In genomic region chr2:18993756-18994155, GRCh38 we compare ENCODE assay signal across 19 cellular contexts.
"Had no signal": no experiment of that assay in that cellular context is flagged by ENCODE, and none has a peak within 500 bp of the region (broad histone marks: within the 10 kb centered on the region; RNA-seq: fewer than 3 reads in every experiment).

No MANE protein-coding gene starts in this region.

- H3K36me3 ChIP-seq: brain microvascular endothelial cell, heart left ventricle, prostate gland, right lobe of liver, tibial artery, uterus had no signal

- H3K9me3 ChIP-seq: heart left ventricle, prostate gland, right lobe of liver, tibial artery, uterus had no signal

- H3K27me3 ChIP-seq: brain microvascular endothelial cell, heart left ventricle, right lobe of liver, tibial artery, uterus had no signal

- DNase-seq: activated CD4-positive, CD25-positive, alpha-beta regulatory T cell treated with anti-CD3 and anti-CD28 coated beads, Interleukin-2, amount 50 U/mL, for 72 hours; activated naive CD4-positive, alpha-beta T cell; activated naive CD8-positive, alpha-beta T cell treated with anti-CD3 and anti-CD28 coated beads, Interleukin-2, amount 10 ng/mL, durations not matched to agents 7 days and 5 days; activated T-cell treated with anti-CD3 and anti-CD28 coated beads for 4 hours; anterior cingulate cortex; brain microvascular endothelial cell; dermis blood vessel endothelial cell; endodermal cell; heart left ventricle; immature natural killer cell; nephron progenitor cell; right lobe of liver; stimulated activated CD4-positive, alpha-beta T cell treated with anti-CD3 and anti-CD28 coated beads, Interleukin-12 subunit alpha, Interleukin-12 subunit beta, amount 100 ng/mL, for 4 hours; stimulated activated CD4-positive, alpha-beta T cell treated with anti-CD3 and anti-CD28 coated beads, Interleukin-2, amount 100 ng/mL, for 24 hours; T-helper 9 cell; tibial artery; uterus had no signal

- H3K4me1 ChIP-seq: prostate gland, uterus had no signal

- H3K27ac ChIP-seq: brain microvascular endothelial cell, heart left ventricle, prostate gland, right lobe of liver, uterus had no signal

- ATAC-seq: heart left ventricle; right lobe of liver; stimulated activated effector memory CD8-positive, alpha-beta T cell treated with anti-CD3 and anti-CD28 coated beads, Interleukin-12 subunit alpha, Interleukin-12 subunit beta, amount 100 ng/mL, for 72 hours had no signal

- H3K4me3 ChIP-seq: heart left ventricle, prostate gland, right lobe of liver, tibial artery, uterus had no signal
